In genomic region chr4:48109413-48110263, GRCh38 we compare ENCODE assay signal across 8 cellular contexts. TPM values are rescaled to one million over a fixed set of nuclear protein-coding genes. Genes with fewer than 3 reads are reported as not detected.
DNase-seq lines count a peak whose midpoint lies in the region; ATAC-seq, FAIRE-seq and TF ChIP-seq lines count a peak whose summit lies in the region.

No MANE protein-coding gene starts in this region.

- H3K27me3 Mint-ChIP-seq in endodermal cell (ENCODE audit: insufficient read depth), result no peaks in the 10 kb centered on the region

- CTCF ChIA-PET in PC-9 (lab: Charles Lee), result interaction anchor here (0.9 kb wide), 1 partner anchor 10 kb away, joined by 3 read pairs; no protein-coding TSS in a partner anchor

- no peak overlapping the region for H3K4me2 ChIP-seq in PC-9

- no peak overlapping the region for H2AFZ ChIP-seq in PC-9

- ATAC-seq in GM18519 (IDR thresholded peaks at IDR 0.05; ENCODE audit: low FRiP score, unreplicated experiment) (peak; percentile 84), HG03378 (IDR thresholded peaks at IDR 0.05; ENCODE audit: unreplicated experiment) (peak; percentile 85), pancreas (peak; percentile 71 to 83 (median 74))

- H3K9ac ChIP-seq in endodermal cell (ENCODE audit: extremely low read depth, low read length, poor library complexity, severe bottlenecking), result no peak overlapping the region

- no peaks in the 10 kb centered on the region for H3K9me2 ChIP-seq in PC-9 (ENCODE audit: insufficient read depth)

- H3K9me3 ChIP-seq in PC-9 (ENCODE audit: insufficient read depth, low read depth), result no peaks in the 10 kb centered on the region
- no peaks in the 10 kb centered on the region for H3K9me3 ChIP-seq in endodermal cell (ENCODE audit: control insufficient read depth, low read length)
- H3K9me3 ChIP-seq in pancreas, result no peaks in the 10 kb centered on the region

- H3K4me1 Mint-ChIP-seq in endodermal cell, result peaks cover 8% of the 10 kb centered on the region

- H3K36me3 ChIP-seq in PC-9 (ENCODE audit: low read depth) (no peaks in the 10 kb centered on the region), endodermal cell (ENCODE audit: control insufficient read depth, insufficient read depth, low read length) (no peaks in the 10 kb centered on the region), pancreas (no peaks in the 10 kb centered on the region)

- H3F3A ChIP-seq in PC-9 (ENCODE audit: insufficient read depth, low read depth), result peaks cover 4% of the 10 kb centered on the region; the same call in 1 of the 2 replicates

- H3K4me3 ChIP-seq in PC-9 (no peak overlapping the region), endodermal cell (ENCODE audit: low read length) (no peak overlapping the region), pancreas (no peak overlapping the region)

- POLR2A ChIA-PET in PC-9 (lab: Charles Lee; ENCODE audit: unreplicated experiment), result no interaction called here

- TF ChIP-seq CTCF in PC-9 (conservative IDR thresholded peaks at IDR 0.05) (peak; percentile 76), endodermal cell (conservative IDR thresholded peaks at IDR 0.05) (peak; percentile 84), pancreas (IDR thresholded peaks at IDR 0.05) (peak in 1 of 4 donors; percentile 32)

- BruUV-seq in PC-9 (replicated peaks; lab: Mats Ljungman, UMichigan), result no TSS peak

- no peaks in the 10 kb centered on the region for H3K4me1 ChIP-seq in PC-9 (replicated peaks; ENCODE audit: insufficient read depth)
- peaks cover 7% of the 10 kb centered on the region for H3K4me1 ChIP-seq in endodermal cell (ENCODE audit: control insufficient read depth, insufficient read depth, low read length)
- no peaks in the 10 kb centered on the region for H3K4me1 ChIP-seq in pancreas

- H3K4me3 Mint-ChIP-seq in endodermal cell, result no peak overlapping the region

- intact Hi-C loops in PC-9 (cut with micrococcal nuclease; ENCODE audit: unreplicated experiment), result no loop called here
- intact Hi-C loops in pancreas (cut with DNase I), result no loop called here

- H3K36me3 Mint-ChIP-seq in endodermal cell (ENCODE audit: low read depth), result no peaks in the 10 kb centered on the region

- no peaks in the 10 kb centered on the region for H3K79me2 ChIP-seq in PC-9 (ENCODE audit: low read depth)

- H3K9me3 Mint-ChIP-seq in endodermal cell, result no peaks in the 10 kb centered on the region

- no peaks in the 10 kb centered on the region for H3K27me3 ChIP-seq in PC-9 (ENCODE audit: insufficient read depth, low read depth)
- H3K27me3 ChIP-seq in endodermal cell (ENCODE audit: control insufficient read depth, insufficient read depth, low read length, poor library complexity, severe bottlenecking), result no peaks in the 10 kb centered on the region
- no peaks in the 10 kb centered on the region for H3K27me3 ChIP-seq in pancreas

- H4K20me1 ChIP-seq in PC-9 (ENCODE audit: insufficient read depth), result no peaks in the 10 kb centered on the region

- 60% methylated on average over 5 of the region's 5 CpGs; no CpG with 5 or more reads in 1 of the 2 experiments for WGBS in endodermal cell (ENCODE audit: insufficient coverage in 1 of 2, insufficient read length in 1 of 2), 2 experiments
- 49 to 53% methylated on average over 5 of the region's 5 CpGs for WGBS in pancreas, 2 donors

- no peak for FAIRE-seq in pancreas (lab: Jason Lieb, UNC)

- no peak overlapping the region for H3K27ac ChIP-seq in PC-9
- H3K27ac ChIP-seq in endodermal cell (ENCODE audit: low read depth, low read length), result no peak overlapping the region
- peak overlapping the region in 1 of 4 donors; percentile 1 for H3K27ac ChIP-seq in pancreas

- peak; percentile 60 for DNase-seq in COR-L47 (lab: John Stamatoyannopoulos, UW)
- peak in 1 of 2 experiments; percentile 64 for DNase-seq in PC-9
- DNase-seq in endodermal cell, result peak; percentile 50
- DNase-seq in pancreas, result no peak
- no peak for DNase-seq in epidermal melanocyte (ENCODE audit: insufficient read length, low spot score)
- DNase-seq in stimulated activated CD4-positive, alpha-beta T cell treated with anti-CD3 and anti-CD28 coated beads, Interleukin-12 subunit alpha, Interleukin-12 subunit beta, amount 100 ng/mL, for 4 hours, result no peak

- H3K27ac Mint-ChIP-seq in endodermal cell, result no peak overlapping the region

RNA-seq across cellular contexts. Expression of gene TXK, which starts 24.4 kb away (rescaled TPM):
- total RNA-seq in PC-9 (2021), result 1.4 and 2.6 TPM in 2 replicates
- total RNA-seq in endodermal cell, result under 1 TPM; 0.66 to 0.68 TPM
- not detected for polyA plus RNA-seq in endodermal cell (2013, experiment 1 of 2)
- 0.12 TPM for polyA plus RNA-seq in endodermal cell (2013, experiment 2 of 2)
- total RNA-seq in pancreas, result 1 to 10 TPM in 1 of 6 donors, under 1 TPM in 5; 0.51 to 1.6 (median 0.81) TPM
- polyA plus RNA-seq in pancreas, result under 1 TPM; 0.46 to 0.70 TPM

Comparison
In these comparisons a context has a peak if more than half of its experiments do, and no peak if none do; other contexts are left out.
1. DNase-seq: peak in COR-L47 (single experiment) and endodermal cell (single experiment); none in pancreas (0 of 6), epidermal melanocyte (single experiment) and stimulated activated CD4-positive, alpha-beta T cell treated with anti-CD3 and anti-CD28 coated beads, Interleukin-12 subunit alpha, Interleukin-12 subunit beta, amount 100 ng/mL, for 4 hours (single experiment).
2. Peak in every context shown above with its lines, with median percentiles within 50 percentile points of each other: ATAC-seq.